1 cellular context compared by ENCODE assay signal in the genomic region with DNA sequence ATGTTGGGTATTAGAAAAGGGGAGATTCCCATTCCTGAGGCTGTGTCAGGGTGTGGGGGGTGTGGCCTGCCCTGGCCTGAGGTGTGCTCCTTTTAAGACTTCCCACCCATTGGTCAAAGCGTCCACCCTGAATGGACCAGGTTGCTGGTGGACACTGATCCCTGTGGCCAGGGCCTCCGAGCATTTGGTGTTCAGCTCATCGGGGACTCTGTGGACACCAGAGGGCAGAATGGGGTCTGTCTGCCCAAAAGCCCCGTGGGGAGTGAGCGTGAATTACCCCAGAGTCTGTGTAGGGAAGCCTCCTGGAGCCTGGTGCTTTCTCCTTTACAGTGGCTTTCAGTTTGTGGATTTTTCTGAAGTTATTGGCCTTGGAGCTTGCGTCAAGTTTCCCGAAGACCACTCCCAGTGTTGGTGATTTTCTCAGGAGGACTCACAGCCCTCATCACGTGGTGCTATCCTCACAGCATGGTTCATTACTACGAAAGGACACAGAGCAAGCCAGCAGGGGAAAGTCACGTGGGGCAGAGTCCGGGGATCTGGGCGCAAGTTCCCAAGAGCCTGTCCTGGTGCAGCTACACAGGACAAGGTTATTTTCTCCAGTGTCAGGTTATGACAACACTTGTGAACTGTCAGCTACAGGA.
TF ChIP-seq lines count a peak whose summit lies in the region.

No MANE protein-coding gene starts in this region.

TF ChIP-seq in K562, 482 proteins besides CTCF, POLR2A, EP300 and RAD21 (continued from another document):
- TF ChIP-seq, protein P1, sequence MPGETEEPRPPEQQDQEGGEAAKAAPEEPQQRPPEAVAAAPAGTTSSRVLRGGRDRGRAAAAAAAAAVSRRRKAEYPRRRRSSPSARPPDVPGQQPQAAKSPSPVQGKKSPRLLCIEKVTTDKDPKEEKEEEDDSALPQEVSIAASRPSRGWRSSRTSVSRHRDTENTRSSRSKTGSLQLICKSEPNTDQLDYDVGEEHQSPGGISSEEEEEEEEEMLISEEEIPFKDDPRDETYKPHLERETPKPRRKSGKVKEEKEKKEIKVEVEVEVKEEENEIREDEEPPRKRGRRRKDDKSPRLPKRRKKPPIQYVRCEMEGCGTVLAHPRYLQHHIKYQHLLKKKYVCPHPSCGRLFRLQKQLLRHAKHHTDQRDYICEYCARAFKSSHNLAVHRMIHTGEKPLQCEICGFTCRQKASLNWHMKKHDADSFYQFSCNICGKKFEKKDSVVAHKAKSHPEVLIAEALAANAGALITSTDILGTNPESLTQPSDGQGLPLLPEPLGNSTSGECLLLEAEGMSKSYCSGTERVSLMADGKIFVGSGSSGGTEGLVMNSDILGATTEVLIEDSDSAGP (CRISPR knock-in tag; IDR thresholded peaks at IDR 0.05): no peak
- TF ChIP-seq TCF3 (CRISPR knock-in tag; IDR thresholded peaks at IDR 0.05) (no peak), RAD51 (IDR thresholded peaks at IDR 0.05; ENCODE audit: borderline replicate concordance, low read depth) (peak; percentile 77), ZFX (CRISPR knock-in tag; IDR thresholded peaks at IDR 0.05) (no peak), SMC3 (conservative IDR thresholded peaks at IDR 0.05; ENCODE audit: insufficient read depth, low read depth, low read length) (0 out of 2 replicates have a peak, but pooled peaks have one; percentile 10), KDM4B (IDR thresholded peaks at IDR 0.05; ENCODE audit: borderline replicate concordance in 2 of 2, low read depth in 1 of 2) (no peak), PHB (CRISPR knock-in tag; IDR thresholded peaks at IDR 0.05) (no peak)
- TF ChIP-seq, protein P2, sequence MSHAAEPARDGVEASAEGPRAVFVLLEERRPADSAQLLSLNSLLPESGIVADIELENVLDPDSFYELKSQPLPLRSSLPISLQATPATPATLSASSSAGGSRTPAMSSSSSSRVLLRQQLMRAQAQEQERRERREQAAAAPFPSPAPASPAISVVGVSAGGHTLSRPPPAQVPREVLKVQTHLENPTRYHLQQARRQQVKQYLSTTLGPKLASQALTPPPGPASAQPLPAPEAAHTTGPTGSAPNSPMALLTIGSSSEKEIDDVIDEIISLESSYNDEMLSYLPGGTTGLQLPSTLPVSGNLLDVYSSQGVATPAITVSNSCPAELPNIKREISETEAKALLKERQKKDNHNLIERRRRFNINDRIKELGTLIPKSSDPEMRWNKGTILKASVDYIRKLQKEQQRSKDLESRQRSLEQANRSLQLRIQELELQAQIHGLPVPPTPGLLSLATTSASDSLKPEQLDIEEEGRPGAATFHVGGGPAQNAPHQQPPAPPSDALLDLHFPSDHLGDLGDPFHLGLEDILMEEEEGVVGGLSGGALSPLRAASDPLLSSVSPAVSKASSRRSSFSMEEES (CRISPR knock-in tag; IDR thresholded peaks at IDR 0.05): peak; percentile 40
